1 cellular context compared by ENCODE assay signal in the genomic region with DNA sequence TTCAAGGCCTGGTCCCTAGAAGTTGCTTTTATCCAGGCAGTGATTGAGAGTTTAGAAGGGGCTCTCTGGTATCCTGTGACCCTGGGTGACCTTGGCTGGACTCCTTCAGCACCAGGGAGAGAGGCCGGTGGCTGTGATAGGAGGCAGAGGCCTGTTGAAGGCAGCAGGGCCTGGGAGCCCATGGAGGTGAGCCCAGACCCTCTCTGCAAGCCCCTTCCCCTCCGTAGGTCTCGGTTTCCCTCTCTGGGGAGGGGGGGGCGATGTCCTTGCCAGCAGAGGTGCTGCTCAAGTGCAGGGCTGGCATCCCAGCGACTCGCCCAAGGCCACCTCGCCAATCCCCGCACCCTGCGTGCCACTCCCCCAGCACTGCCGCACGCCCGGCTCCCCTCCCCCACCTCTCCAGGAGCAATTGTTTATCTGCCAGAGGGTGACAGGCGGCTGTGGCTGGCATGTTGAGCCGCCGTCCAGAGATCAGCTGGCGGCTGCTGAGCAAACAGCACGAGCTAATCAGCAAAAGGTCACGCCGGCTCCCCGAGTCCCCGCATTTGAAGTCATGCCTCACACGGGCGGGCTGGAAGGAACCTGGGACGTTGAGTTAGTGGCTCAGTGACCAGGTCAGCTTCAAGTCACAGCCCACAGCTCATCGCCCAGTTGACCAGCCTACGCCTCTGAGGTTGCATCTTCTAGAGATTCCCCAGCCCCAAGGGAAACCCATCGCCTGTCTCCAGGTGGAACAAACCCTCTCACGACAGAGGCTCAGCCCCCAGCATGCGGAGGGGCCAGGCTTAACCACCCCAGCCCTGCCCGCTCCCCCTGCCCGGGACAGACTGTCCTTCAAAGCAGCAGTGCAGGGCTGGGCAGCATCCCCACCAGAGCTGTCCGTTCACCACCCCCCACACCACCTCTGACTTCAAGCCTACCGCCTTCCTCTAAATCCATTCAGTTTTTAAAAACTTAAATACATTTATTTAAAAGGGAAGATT.
TF ChIP-seq lines count a peak whose summit lies in the region.

No MANE protein-coding gene starts in this region.

TF ChIP-seq in HepG2, 621 proteins besides CTCF, POLR2A, EP300 and RAD21 (continued from another document and continues in another):
- TF ChIP-seq ZNF646 (CRISPR knock-in tag; IDR thresholded peaks at IDR 0.05) (0 out of 2 replicates have a peak, but pooled peaks have one; percentile 21), USF2 (IDR thresholded peaks at IDR 0.05; ENCODE audit: low read depth, low read length) (no peak), USF2 (CRISPR knock-in tag; IDR thresholded peaks at IDR 0.05; ENCODE audit: borderline replicate concordance) (0 out of 2 replicates have a peak, but pooled peaks have one; percentile 27), EEA1 (CRISPR knock-in tag; IDR thresholded peaks at IDR 0.05; ENCODE audit: borderline replicate concordance) (no peak), TIGD3 (CRISPR knock-in tag; IDR thresholded peaks at IDR 0.05; ENCODE audit: borderline replicate concordance) (0 out of 2 replicates have a peak, but pooled peaks have one; percentile 57), MAX (IDR thresholded peaks at IDR 0.05) (peak; percentile 94), PREB (CRISPR knock-in tag; IDR thresholded peaks at IDR 0.05) (no peak), ZNF296 (CRISPR knock-in tag; conservative IDR thresholded peaks at IDR 0.05) (peak; percentile 95), FOXA3 (CRISPR knock-in tag; IDR thresholded peaks at IDR 0.05) (peak; percentile 95), POLR2AphosphoS5 (IDR thresholded peaks at IDR 0.05; ENCODE audit: low read depth, low read length) (peak; percentile 36; the same call in 1 of the 2 replicates), MED13 (CRISPR knock-in tag; IDR thresholded peaks at IDR 0.05) (peak; percentile 80), ZNF234 (CRISPR knock-in tag; conservative IDR thresholded peaks at IDR 0.05) (peak; percentile 88; the same call in 1 of the 2 replicates), SP1 (IDR thresholded peaks at IDR 0.05) (no peak), SP1 (CRISPR knock-in tag; IDR thresholded peaks at IDR 0.05) (0 out of 2 replicates have a peak, but pooled peaks have one; percentile 11), ZNF343 (CRISPR knock-in tag; IDR thresholded peaks at IDR 0.05) (peak; percentile 69; the same call in 1 of the 2 replicates), ZNF280D (CRISPR knock-in tag; IDR thresholded peaks at IDR 0.05) (peak; percentile 95), TRIM24 (CRISPR knock-in tag; IDR thresholded peaks at IDR 0.05) (peak; percentile 98), ZSCAN20 (CRISPR knock-in tag; IDR thresholded peaks at IDR 0.05; ENCODE audit: borderline replicate concordance) (no peak), RFX3 (CRISPR knock-in tag; IDR thresholded peaks at IDR 0.05) (no peak), CAMTA2 (CRISPR knock-in tag; IDR thresholded peaks at IDR 0.05; ENCODE audit: borderline replicate concordance) (no peak), SMAD1 (CRISPR knock-in tag; IDR thresholded peaks at IDR 0.05; ENCODE audit: borderline replicate concordance, low read depth) (peak; percentile 74; the same call in 1 of the 2 replicates), SYNCRIP (IDR thresholded peaks at IDR 0.05; ENCODE audit: insufficient read depth, low read depth, low read length) (no peak), ZNF34 (CRISPR knock-in tag; IDR thresholded peaks at IDR 0.05; ENCODE audit: borderline replicate concordance) (no peak), TEAD3 (CRISPR knock-in tag; optimal IDR thresholded peaks at IDR 0.05; ENCODE audit: borderline replicate concordance) (peak; percentile 89), KLF16 (CRISPR knock-in tag; IDR thresholded peaks at IDR 0.05) (peak in 1 of 2 experiments; percentile 98; a peak in 2 of 4 replicates), DRAP1 (CRISPR knock-in tag; IDR thresholded peaks at IDR 0.05) (no peak), SMAD3 (CRISPR knock-in tag; IDR thresholded peaks at IDR 0.05) (peak; percentile 90), SAFB2 (CRISPR knock-in tag; IDR thresholded peaks at IDR 0.05; ENCODE audit: borderline replicate concordance, low read depth) (peak; percentile 87), YY1 (IDR thresholded peaks at IDR 0.05; ENCODE audit: insufficient read depth, insufficient replicate concordance, low read depth, low read length) (peak; percentile 54), ETV5 (CRISPR knock-in tag; IDR thresholded peaks at IDR 0.05; ENCODE audit: borderline replicate concordance) (peak; percentile 65), ARNTL (CRISPR knock-in tag; IDR thresholded peaks at IDR 0.05) (peak; percentile 92), LCORL (IDR thresholded peaks at IDR 0.05) (no peak), LCORL (CRISPR knock-in tag; IDR thresholded peaks at IDR 0.05) (peak; percentile 95)
- TF ChIP-seq, protein P1, sequence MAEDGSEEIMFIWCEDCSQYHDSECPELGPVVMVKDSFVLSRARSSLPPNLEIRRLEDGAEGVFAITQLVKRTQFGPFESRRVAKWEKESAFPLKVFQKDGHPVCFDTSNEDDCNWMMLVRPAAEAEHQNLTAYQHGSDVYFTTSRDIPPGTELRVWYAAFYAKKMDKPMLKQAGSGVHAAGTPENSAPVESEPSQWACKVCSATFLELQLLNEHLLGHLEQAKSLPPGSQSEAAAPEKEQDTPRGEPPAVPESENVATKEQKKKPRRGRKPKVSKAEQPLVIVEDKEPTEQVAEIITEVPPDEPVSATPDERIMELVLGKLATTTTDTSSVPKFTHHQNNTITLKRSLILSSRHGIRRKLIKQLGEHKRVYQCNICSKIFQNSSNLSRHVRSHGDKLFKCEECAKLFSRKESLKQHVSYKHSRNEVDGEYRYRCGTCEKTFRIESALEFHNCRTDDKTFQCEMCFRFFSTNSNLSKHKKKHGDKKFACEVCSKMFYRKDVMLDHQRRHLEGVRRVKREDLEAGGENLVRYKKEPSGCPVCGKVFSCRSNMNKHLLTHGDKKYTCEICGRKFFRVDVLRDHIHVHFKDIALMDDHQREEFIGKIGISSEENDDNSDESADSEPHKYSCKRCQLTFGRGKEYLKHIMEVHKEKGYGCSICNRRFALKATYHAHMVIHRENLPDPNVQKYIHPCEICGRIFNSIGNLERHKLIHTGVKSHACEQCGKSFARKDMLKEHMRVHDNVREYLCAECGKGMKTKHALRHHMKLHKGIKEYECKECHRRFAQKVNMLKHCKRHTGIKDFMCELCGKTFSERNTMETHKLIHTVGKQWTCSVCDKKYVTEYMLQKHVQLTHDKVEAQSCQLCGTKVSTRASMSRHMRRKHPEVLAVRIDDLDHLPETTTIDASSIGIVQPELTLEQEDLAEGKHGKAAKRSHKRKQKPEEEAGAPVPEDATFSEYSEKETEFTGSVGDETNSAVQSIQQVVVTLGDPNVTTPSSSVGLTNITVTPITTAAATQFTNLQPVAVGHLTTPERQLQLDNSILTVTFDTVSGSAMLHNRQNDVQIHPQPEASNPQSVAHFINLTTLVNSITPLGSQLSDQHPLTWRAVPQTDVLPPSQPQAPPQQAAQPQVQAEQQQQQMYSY (CRISPR knock-in tag; IDR thresholded peaks at IDR 0.05), result 0 out of 2 replicates have a peak, but pooled peaks have one; percentile 32
- TF ChIP-seq, protein P2, sequence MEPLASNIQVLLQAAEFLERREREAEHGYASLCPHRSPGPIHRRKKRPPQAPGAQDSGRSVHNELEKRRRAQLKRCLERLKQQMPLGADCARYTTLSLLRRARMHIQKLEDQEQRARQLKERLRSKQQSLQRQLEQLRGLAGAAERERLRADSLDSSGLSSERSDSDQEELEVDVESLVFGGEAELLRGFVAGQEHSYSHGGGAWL (CRISPR knock-in tag; IDR thresholded peaks at IDR 0.05), result peak; percentile 91
